Comparison of ENCODE assay signal across 19 cellular contexts in the genomic region with DNA sequence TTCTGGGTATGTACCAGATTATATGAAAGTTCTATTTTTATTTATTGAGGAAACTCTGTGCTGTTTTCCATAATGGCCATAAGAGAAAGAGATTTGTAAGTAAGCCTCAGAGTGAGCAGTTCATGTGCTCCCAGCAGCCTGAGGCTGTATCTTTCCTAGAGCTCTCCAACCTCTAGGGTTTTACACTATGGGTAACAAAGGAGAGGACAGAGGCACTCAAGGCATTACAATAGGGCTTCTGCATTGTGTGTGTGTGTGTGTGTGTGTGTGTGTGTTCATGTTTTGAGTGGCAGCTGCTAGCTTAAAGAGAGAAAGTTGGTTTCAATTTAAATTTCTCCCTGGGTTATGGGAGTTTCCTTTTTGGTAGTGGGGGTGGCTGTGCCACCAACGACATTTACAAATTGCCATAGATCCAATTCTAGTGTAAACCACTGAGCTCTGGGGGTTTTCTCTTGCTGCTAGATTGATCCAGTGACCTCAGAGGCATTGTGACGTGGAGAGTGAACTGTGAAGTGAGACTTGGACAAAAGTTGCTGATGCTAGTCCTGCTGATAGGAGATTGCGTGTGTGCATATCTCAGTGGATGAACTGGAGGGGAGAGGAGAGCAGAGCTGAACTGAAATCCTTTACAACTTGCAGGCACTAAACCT.
"Had no signal": no experiment of that assay in that cellular context is flagged by ENCODE, and none has a peak within 500 bp of the region (broad histone marks: within the 10 kb centered on the region; RNA-seq: fewer than 3 reads in every experiment).

No MANE protein-coding gene starts in this region.

- H3K4me3 ChIP-seq: gastrocnemius medialis, heart right ventricle, lung, tibial artery, uterus had no signal

- DNase-seq: activated CD4-positive, alpha-beta memory T cell treated with anti-CD3 and anti-CD28 coated beads for 36 hours; activated CD4-positive, alpha-beta T cell treated with anti-CD3 and anti-CD28 coated beads for 1 hour; activated CD8-positive, alpha-beta memory T cell treated with anti-CD3 and anti-CD28 coated beads, Interleukin-2, amount 10 ng/mL, durations not matched to agents 7 days and 5 days; activated naive CD4-positive, alpha-beta T cell treated with anti-CD3 and anti-CD28 coated beads for 36 hours; activated T-cell treated with anti-CD3 and anti-CD28 coated beads, Interleukin-2, amount 50 U/mL, for 1 hour; erythroblast; gastrocnemius medialis; heart right ventricle; left colon; midbrain; posterior cingulate gyrus; stimulated activated CD4-positive, alpha-beta T cell treated with anti-CD3 and anti-CD28 coated beads, Interleukin-2, amount 100 ng/mL, for 48 hours; stimulated activated naive CD4-positive, alpha-beta T cell; T1000; tibial artery; uterus had no signal

- H3K27me3 Mint-ChIP-seq: activated CD8-positive, alpha-beta memory T cell treated with anti-CD3 and anti-CD28 coated beads, Interleukin-2, amount 10 ng/mL, durations not matched to agents 7 days and 5 days had no signal

- H3K27ac ChIP-seq: gastrocnemius medialis, heart right ventricle, neutrophil, tibial artery, uterus had no signal

- H3K4me3 Mint-ChIP-seq: activated CD4-positive, alpha-beta memory T cell treated with anti-CD3 and anti-CD28 coated beads for 36 hours; activated CD8-positive, alpha-beta memory T cell treated with anti-CD3 and anti-CD28 coated beads, Interleukin-2, amount 10 ng/mL, durations not matched to agents 7 days and 5 days; activated naive CD4-positive, alpha-beta T cell treated with anti-CD3 and anti-CD28 coated beads for 36 hours had no signal

- H3K36me3 Mint-ChIP-seq: activated CD4-positive, alpha-beta memory T cell treated with anti-CD3 and anti-CD28 coated beads for 36 hours; activated CD8-positive, alpha-beta memory T cell treated with anti-CD3 and anti-CD28 coated beads, Interleukin-2, amount 10 ng/mL, durations not matched to agents 7 days and 5 days had no signal

- H3K9me3 Mint-ChIP-seq: activated CD4-positive, alpha-beta memory T cell treated with anti-CD3 and anti-CD28 coated beads for 36 hours; activated naive CD4-positive, alpha-beta T cell treated with anti-CD3 and anti-CD28 coated beads for 36 hours; activated T-helper 2 cell treated with anti-CD3 and anti-CD28 coated beads, Interferon-gamma antibody, Interleukin-2, Interleukin-4, amounts not matched to agents 10 μg/mL and 5 μg/mL and 100 μg/mL, durations not matched to agents 14 hours and 24 hours and 36 hours had no signal

- H3K36me3 ChIP-seq: gastrocnemius medialis, heart right ventricle, neutrophil, tibial artery, uterus had no signal

- H3K27me3 ChIP-seq: gastrocnemius medialis, tibial artery, uterus had no signal

- H3K27ac Mint-ChIP-seq: activated CD4-positive, alpha-beta memory T cell treated with anti-CD3 and anti-CD28 coated beads for 36 hours; activated CD8-positive, alpha-beta memory T cell treated with anti-CD3 and anti-CD28 coated beads, Interleukin-2, amount 10 ng/mL, durations not matched to agents 7 days and 5 days; activated naive CD4-positive, alpha-beta T cell treated with anti-CD3 and anti-CD28 coated beads for 36 hours; activated T-helper 2 cell treated with anti-CD3 and anti-CD28 coated beads, Interferon-gamma antibody, Interleukin-2, Interleukin-4, amounts not matched to agents 10 μg/mL and 5 μg/mL and 100 μg/mL, durations not matched to agents 14 hours and 24 hours and 36 hours had no signal

- ATAC-seq: activated CD8-positive, alpha-beta memory T cell treated with anti-CD3 and anti-CD28 coated beads, Interleukin-2, amount 10 ng/mL, durations not matched to agents 7 days and 5 days; gastrocnemius medialis; heart right ventricle; left colon had no signal

- H3K9me3 ChIP-seq: gastrocnemius medialis, heart right ventricle, neutrophil, tibial artery, uterus had no signal

- H3K4me1 Mint-ChIP-seq: activated CD8-positive, alpha-beta memory T cell treated with anti-CD3 and anti-CD28 coated beads, Interleukin-2, amount 10 ng/mL, durations not matched to agents 7 days and 5 days had no signal

- H3K4me1 ChIP-seq: gastrocnemius medialis, tibial artery, uterus had no signal
